ENCODE assay signal across 27 cellular contexts in genomic region chr20:40922865-40923264, GRCh38.
"Had no signal": no experiment of that assay in that cellular context is flagged by ENCODE, and none has a peak within 500 bp of the region (broad histone marks: within the 10 kb centered on the region; RNA-seq: fewer than 3 reads in every experiment).

No MANE protein-coding gene starts in this region.

- DNase-seq: activated CD4-positive, alpha-beta T cell treated with anti-CD3 and anti-CD28 coated beads for 48 hours; activated CD4-positive, alpha-beta T cell treated with anti-CD3 and anti-CD28 coated beads, Interleukin-2, amount 50 U/mL, for 4 hours; activated CD4-positive, CD25-positive, alpha-beta regulatory T cell treated with anti-CD3 and anti-CD28 coated beads, Interleukin-2, amount 50 U/mL, for 72 hours; activated CD8-positive, alpha-beta memory T cell treated with anti-CD3 and anti-CD28 coated beads, Interleukin-2, amount 50 U/mL, for 48 hours; activated CD8-positive, alpha-beta T cell treated with anti-CD3 and anti-CD28 coated beads, Interleukin-2, amount 10 ng/mL, durations not matched to agents 7 days and 5 days; activated effector memory CD4-positive, alpha-beta T cell treated with Interleukin-2 at 50 U/mL for 16 hours; activated naive CD4-positive, alpha-beta T cell; activated T-cell treated with anti-CD3 and anti-CD28 coated beads, Interleukin-2, amount 50 U/mL, for 1 hour; aorta; caudate nucleus; Kasumi-1; NCI-H1092; NCI-H1417; NCI-H1694; NCI-H2029; NCI-H2107; NCI-H524; OCI-M1; SHP77 had no signal

- H3K36me3 ChIP-seq: breast epithelium, SJSA1 had no signal

- H3K9me3 Mint-ChIP-seq: activated naive CD4-positive, alpha-beta T cell treated with anti-CD3 and anti-CD28 coated beads, Interleukin-2, amount 50 U/mL, for 24 hours; T-helper 1 cell treated with Interleukin-12 subunit alpha and Interleukin-12 subunit beta and Interleukin-4 antibody, amounts not matched to agents 30 μg/mL and 1 μg/mL, for 36 hours had no signal

- H3K9me3 ChIP-seq: breast epithelium, SJSA1 had no signal

- H3K27ac Mint-ChIP-seq: activated CD8-positive, alpha-beta T cell treated with anti-CD3 and anti-CD28 coated beads, Interleukin-2, amount 10 ng/mL, durations not matched to agents 7 days and 5 days; activated naive CD4-positive, alpha-beta T cell treated with anti-CD3 and anti-CD28 coated beads, Interleukin-2, amount 50 U/mL, for 24 hours; T-helper 1 cell treated with Interleukin-12 subunit alpha and Interleukin-12 subunit beta and Interleukin-4 antibody, amounts not matched to agents 30 μg/mL and 1 μg/mL, for 36 hours; WTC11 had no signal

- H3K36me3 Mint-ChIP-seq: activated naive CD4-positive, alpha-beta T cell treated with anti-CD3 and anti-CD28 coated beads, Interleukin-2, amount 50 U/mL, for 24 hours; WTC11 had no signal

- H3K27me3 ChIP-seq: breast epithelium, SJSA1 had no signal

- H3K4me3 ChIP-seq: breast epithelium, SJSA1 had no signal

- H3K4me3 Mint-ChIP-seq: activated CD8-positive, alpha-beta T cell treated with anti-CD3 and anti-CD28 coated beads, Interleukin-2, amount 10 ng/mL, durations not matched to agents 7 days and 5 days; activated naive CD4-positive, alpha-beta T cell treated with anti-CD3 and anti-CD28 coated beads, Interleukin-2, amount 50 U/mL, for 24 hours; T-helper 1 cell treated with Interleukin-12 subunit alpha and Interleukin-12 subunit beta and Interleukin-4 antibody, amounts not matched to agents 30 μg/mL and 1 μg/mL, for 36 hours; WTC11 had no signal

- H3K27ac ChIP-seq: breast epithelium, RWPE1, SJSA1 had no signal

- H3K4me1 Mint-ChIP-seq: activated naive CD4-positive, alpha-beta T cell treated with anti-CD3 and anti-CD28 coated beads, Interleukin-2, amount 50 U/mL, for 24 hours; WTC11 had no signal

- ATAC-seq: activated CD8-positive, alpha-beta T cell treated with anti-CD3 and anti-CD28 coated beads, Interleukin-2, amount 10 ng/mL, durations not matched to agents 7 days and 5 days; Panc1; SK-N-SH treated with all-trans-retinoic acid at 6 μM for 48 hours; WTC11 had no signal

- H3K4me1 ChIP-seq: breast epithelium, SJSA1 had no signal
